In the genomic region with DNA sequence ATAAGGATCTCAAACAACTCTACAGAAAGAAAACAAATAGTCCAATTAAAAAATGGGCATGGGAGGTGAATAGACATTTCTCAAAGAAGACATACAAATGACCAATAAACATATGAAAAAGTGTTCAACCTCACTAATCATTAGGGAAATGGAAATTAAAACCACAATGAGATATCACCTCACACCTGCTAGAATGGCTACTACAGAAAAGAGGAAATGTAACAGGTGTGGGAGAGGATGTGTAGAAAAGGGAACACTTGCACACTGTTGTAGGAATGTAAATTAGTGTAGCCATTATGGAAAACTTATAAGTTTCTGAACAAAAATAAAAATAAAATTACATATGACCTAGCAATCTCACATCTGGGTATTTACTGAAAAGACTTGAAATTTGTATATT, we compare ENCODE assay signal across 12 cellular contexts. TPM values are rescaled to one million over a fixed set of nuclear protein-coding genes. Genes with fewer than 3 reads are reported as not detected.
A peak's percentile ranks its signal among the peaks of the same experiment; 100 is the strongest.
DNase-seq lines count a peak whose midpoint lies in the region; ATAC-seq, FAIRE-seq and TF ChIP-seq lines count a peak whose summit lies in the region.
"Not testable (repeated sequence)": the region's sequence is repeated elsewhere in the genome, so short reads cannot be mapped to it uniquely, and the experiment has no call there.
"Had no signal": no experiment of that assay in that cellular context is flagged by ENCODE, and none has a peak within 500 bp of the region (broad histone marks: within the 10 kb centered on the region; RNA-seq: fewer than 3 reads in every experiment).

No MANE protein-coding gene starts in this region.

- H3F3A ChIP-seq in DOHH2 (ENCODE audit: control insufficient read depth, insufficient read depth), result not testable (repeated sequence)

- not testable (repeated sequence) for H3K4me3 Mint-ChIP-seq in activated naive CD8-positive, alpha-beta T cell treated with anti-CD3 and anti-CD28 coated beads, Interleukin-2, amount 50 U/mL, for 24 hours; stimulated activated memory B cell treated with anti-CD40 and anti-IgM and Interleukin-4, amounts not matched to agents 10 μg/mL and 1 μg/mL and 100 μg/mL, for 72 hours
- peak overlapping the region; percentile 35 for H3K4me3 Mint-ChIP-seq in memory B cell

- CTCF ChIA-PET in OCI-LY7 (lab: Charles Lee; ENCODE audit: unreplicated experiment), result not testable (repeated sequence)

- POLR2A ChIA-PET in OCI-LY7 (lab: Charles Lee), result not testable (repeated sequence)

- not testable (repeated sequence) for H3K9me3 Mint-ChIP-seq in activated naive CD8-positive, alpha-beta T cell treated with anti-CD3 and anti-CD28 coated beads, Interleukin-2, amount 50 U/mL, for 24 hours; memory B cell; stimulated activated memory B cell treated with anti-CD40 and anti-IgM and Interleukin-4, amounts not matched to agents 10 μg/mL and 1 μg/mL and 100 μg/mL, for 72 hours

- BruUV-seq in OCI-LY7 (replicated peaks; lab: Mats Ljungman, UMichigan), result not testable (repeated sequence)

- H3K4me1 ChIP-seq in DOHH2 (ENCODE audit: control insufficient read depth, low read length) (peaks cover 20% of the 10 kb centered on the region), OCI-LY7 (ENCODE audit: insufficient read depth, low read length, poor library complexity, severe bottlenecking) (peaks cover 15% of the 10 kb centered on the region)

- H3K27me3 ChIP-seq in DOHH2 (ENCODE audit: control insufficient read depth, low read length), result not testable (repeated sequence)

- peak overlapping the region; percentile 56 for H3K4me3 ChIP-seq in DOHH2 (ENCODE audit: low read length)
- peak overlapping the region; percentile 11 for H3K4me3 ChIP-seq in OCI-LY7 (ENCODE audit: low read depth, low read length, poor library complexity, severe bottlenecking)

- H3K4me2 ChIP-seq in DOHH2 (ENCODE audit: low read length) (peak overlapping the region; percentile 74), OCI-LY7 (ENCODE audit: low read length) (peak overlapping the region; percentile 74)

- H3K27ac Mint-ChIP-seq in activated naive CD8-positive, alpha-beta T cell treated with anti-CD3 and anti-CD28 coated beads, Interleukin-2, amount 50 U/mL, for 24 hours, result peak overlapping the region; percentile 70
- H3K27ac Mint-ChIP-seq in memory B cell, result peak overlapping the region; percentile 94
- peak overlapping the region; percentile 85 for H3K27ac Mint-ChIP-seq in stimulated activated memory B cell treated with anti-CD40 and anti-IgM and Interleukin-4, amounts not matched to agents 10 μg/mL and 1 μg/mL and 100 μg/mL, for 72 hours

- intact Hi-C loops in OCI-LY7 (cut with micrococcal nuclease; ENCODE audit: unreplicated experiment), result not testable (repeated sequence)

- H3K36me3 ChIP-seq in DOHH2 (ENCODE audit: control insufficient read depth, low read length); OCI-LY7 (ENCODE audit: insufficient read depth, low read length): not testable (repeated sequence)

- H3K4me1 Mint-ChIP-seq in activated naive CD8-positive, alpha-beta T cell treated with anti-CD3 and anti-CD28 coated beads, Interleukin-2, amount 50 U/mL, for 24 hours; memory B cell: not testable (repeated sequence)
- peaks cover 24% of the 10 kb centered on the region for H3K4me1 Mint-ChIP-seq in stimulated activated memory B cell treated with anti-CD40 and anti-IgM and Interleukin-4, amounts not matched to agents 10 μg/mL and 1 μg/mL and 100 μg/mL, for 72 hours

- not testable (repeated sequence) for TF ChIP-seq CTCF in DOHH2 (IDR thresholded peaks at IDR 0.05; ENCODE audit: low read depth, low read length, poor library complexity, severe bottlenecking); OCI-LY7 (conservative IDR thresholded peaks at IDR 0.05; ENCODE audit: low read length)

- H3K9me2 ChIP-seq in DOHH2 (replicated peaks; ENCODE audit: control insufficient read depth, low read length); OCI-LY7 (ENCODE audit: insufficient read depth, low read length): not testable (repeated sequence)

- DNase-seq in GM18507 (ENCODE audit: extremely low spot score, insufficient read length, low read depth); activated naive CD8-positive, alpha-beta T cell treated with anti-CD3 and anti-CD28 coated beads, Interleukin-2, amount 50 U/mL, for 24 hours; memory B cell (ENCODE audit: low spot score in 2 of 2): not testable (repeated sequence)
- DNase-seq in NAMALWA (ENCODE audit: low spot score), result peak; percentile 57
- peak; percentile 50 for DNase-seq in OCI-LY7 (ENCODE audit: low spot score)

- ATAC-seq in activated naive CD8-positive, alpha-beta T cell treated with anti-CD3 and anti-CD28 coated beads, Interleukin-2, amount 50 U/mL, for 24 hours, result not testable (repeated sequence)
- peak; percentile 83 for ATAC-seq in memory B cell (ENCODE audit: low read depth)
- peak; percentile 76 for ATAC-seq in stimulated activated memory B cell treated with anti-CD40 and anti-IgM and Interleukin-4, amounts not matched to agents 10 μg/mL and 1 μg/mL and 100 μg/mL, for 72 hours

- not testable (repeated sequence) for H3K36me3 Mint-ChIP-seq in activated naive CD8-positive, alpha-beta T cell treated with anti-CD3 and anti-CD28 coated beads, Interleukin-2, amount 50 U/mL, for 24 hours (ENCODE audit: low read depth); memory B cell; stimulated activated memory B cell treated with anti-CD40 and anti-IgM and Interleukin-4, amounts not matched to agents 10 μg/mL and 1 μg/mL and 100 μg/mL, for 72 hours

- H4K20me1 ChIP-seq in DOHH2 (ENCODE audit: control insufficient read depth, insufficient read depth, low read depth, low read length); OCI-LY7 (ENCODE audit: insufficient read depth, low read length): not testable (repeated sequence)

- not testable (repeated sequence) for H3K27me3 Mint-ChIP-seq in activated naive CD8-positive, alpha-beta T cell treated with anti-CD3 and anti-CD28 coated beads, Interleukin-2, amount 50 U/mL, for 24 hours; memory B cell; stimulated activated memory B cell treated with anti-CD40 and anti-IgM and Interleukin-4, amounts not matched to agents 10 μg/mL and 1 μg/mL and 100 μg/mL, for 72 hours

- H3K9me3 ChIP-seq in DOHH2 (ENCODE audit: control insufficient read depth, insufficient read depth, low read length); OCI-LY7 (ENCODE audit: low read length): not testable (repeated sequence)

- peak overlapping the region; percentile 45 for H3K27ac ChIP-seq in DOHH2 (ENCODE audit: low read depth, low read length)
- H3K27ac ChIP-seq in OCI-LY7 (ENCODE audit: low read depth, low read length, poor library complexity, severe bottlenecking), result not testable (repeated sequence)

- not testable (repeated sequence) for H2AFZ ChIP-seq in OCI-LY7 (ENCODE audit: low read length)

- FAIRE-seq in GM18507 (lab: Jason Lieb, UNC), result peak; percentile 68

- H3K79me2 ChIP-seq in DOHH2 (ENCODE audit: control insufficient read depth, low read length); OCI-LY7 (ENCODE audit: insufficient read depth, low read depth, low read length): not testable (repeated sequence)

RNA-seq across cellular contexts. Expression of a gene that starts 7.6 kb away (rescaled TPM):
- total RNA-seq in OCI-LY7 (2014; rRNA removed; shearing (Covaris generic)), result not detected in 2 replicates
- total RNA-seq in OCI-LY7 (2022), result not detected in 2 replicates
- total RNA-seq: Calu3; CD4-positive, alpha-beta memory T cell; GM23248; H1; H7 had no signal

RNA-seq across cellular contexts. Expression of a gene that starts 37.7 kb away (rescaled TPM):
- not detected in 2 replicates for total RNA-seq in OCI-LY7 (2014; rRNA removed; shearing (Covaris generic))
- total RNA-seq in OCI-LY7 (2022), result not detected in 2 replicates
- total RNA-seq: Calu3; CD4-positive, alpha-beta memory T cell; GM23248; H1; H7 had no signal

RNA-seq across cellular contexts. Expression of a gene that starts 57.7 kb away (rescaled TPM):
- 32.2 and 33.3 TPM in 2 replicates for total RNA-seq in OCI-LY7 (2014; rRNA removed; shearing (Covaris generic))
- total RNA-seq in OCI-LY7 (2022), result 33.4 and 37.0 TPM in 2 replicates

RNA-seq across cellular contexts. Expression of a gene that starts 58.2 kb away (rescaled TPM):
- total RNA-seq in OCI-LY7 (2014; rRNA removed; shearing (Covaris generic)), result 17.6 and 24.6 TPM in 2 replicates
- 28.1 and 28.5 TPM in 2 replicates for total RNA-seq in OCI-LY7 (2022)
